ENCODE assay signal across 16 cellular contexts in genomic region chr3:128468285-128468790, GRCh38. TPM values are rescaled to one million over a fixed set of nuclear protein-coding genes. Genes with fewer than 3 reads are reported as not detected.
DNase-seq lines count a peak whose midpoint lies in the region; ATAC-seq and TF ChIP-seq lines count a peak whose summit lies in the region.
"Had no signal": no experiment of that assay in that cellular context is flagged by ENCODE, and none has a peak within 500 bp of the region (broad histone marks: within the 10 kb centered on the region; RNA-seq: fewer than 3 reads in every experiment).

No MANE protein-coding gene starts in this region.

- no peak overlapping the region for H3K27ac Mint-ChIP-seq in HFFc6

- dilution Hi-C loops in IMR-90 (cut with HindIII; ENCODE audit: low sequenced_read_pairs, unreplicated experiment), result no loop called here

- ATAC-seq in IMR-90 (ENCODE audit: low read depth) (no peak), SK-N-SH treated with all-trans-retinoic acid at 6 μM for 48 hours (peak; percentile 34; the same call in 1 of the 3 replicates), GM19467 (IDR thresholded peaks at IDR 0.05; ENCODE audit: unreplicated experiment) (no peak)

- peaks cover 8% of the 10 kb centered on the region for H3K9me3 ChIP-seq in IMR-90 (ENCODE audit: control insufficient read depth, insufficient read depth, low read length)
- H3K9me3 ChIP-seq in testis, result no peaks in the 10 kb centered on the region

- H2BK15ac ChIP-seq in IMR-90 (ENCODE audit: low read depth, low read length) (no peak overlapping the region), mesendoderm (replicated peaks; ENCODE audit: low read depth) (no peak overlapping the region)

- H3K27ac ChIP-seq in IMR-90 (ENCODE audit: insufficient read depth, low read length) (no peak overlapping the region), mesendoderm (ENCODE audit: low read depth, low read length) (no peak overlapping the region), testis (no peak overlapping the region)
- H3K27ac ChIP-seq: GM23248, HL-60 had no signal

- no TSS peak for BruUV-seq in IMR-90 (replicated peaks; lab: Mats Ljungman, UMichigan)

- no peaks in the 10 kb centered on the region for H3K79me1 ChIP-seq in IMR-90 (ENCODE audit: low read depth in 1 of 2, low read length in 2 of 2)
- H3K79me1 ChIP-seq in mesendoderm (ENCODE audit: low read length), result no peaks in the 10 kb centered on the region

- no peak overlapping the region for H3K4ac ChIP-seq in IMR-90 (ENCODE audit: low read depth, low read length)
- H3K4ac ChIP-seq in mesendoderm (ENCODE audit: low read depth, low read length), result no peak overlapping the region

- no peak overlapping the region for H3K4me2 ChIP-seq in IMR-90 (ENCODE audit: low read depth, low read length)
- H3K4me2 ChIP-seq in mesendoderm (ENCODE audit: low read length), result no peak overlapping the region

- no peaks in the 10 kb centered on the region for H3K4me1 ChIP-seq in IMR-90 (ENCODE audit: control insufficient read depth, insufficient read depth, low read length)
- peaks cover 2% of the 10 kb centered on the region for H3K4me1 ChIP-seq in mesendoderm (ENCODE audit: control insufficient read depth, low read depth, low read length)
- H3K4me1 ChIP-seq in testis, result no peaks in the 10 kb centered on the region

- intact Hi-C loops in IMR-90 (cut with micrococcal nuclease) (no loop called here), testis (cut with DNase I; ENCODE audit: low total_unique reads) (no loop called here)

- POLR2A ChIA-PET in IMR-90 (lab: Charles Lee; ENCODE audit: unreplicated experiment), result no interaction called here

- no peaks in the 10 kb centered on the region for H3K36me3 ChIP-seq in IMR-90 (ENCODE audit: control insufficient read depth, insufficient read depth, low read length)
- H3K36me3 ChIP-seq in mesendoderm (ENCODE audit: control insufficient read depth, insufficient read depth, low read length), result no peaks in the 10 kb centered on the region
- no peaks in the 10 kb centered on the region for H3K36me3 ChIP-seq in testis (ENCODE audit: low read depth, missing control alignments)

- TF ChIP-seq POLR2A in IMR-90 (IDR thresholded peaks at IDR 0.05; ENCODE audit: low read depth, low read length) (no peak), testis (IDR thresholded peaks at IDR 0.05) (no peak)

- H2BK120ac ChIP-seq in IMR-90 (ENCODE audit: low read depth, low read length) (no peak overlapping the region), mesendoderm (ENCODE audit: low read depth, low read length) (no peak overlapping the region)

- no peak overlapping the region for H4K91ac ChIP-seq in IMR-90 (ENCODE audit: insufficient read depth, low read depth, low read length)

- no peaks in the 10 kb centered on the region for H3K4me1 Mint-ChIP-seq in HFFc6 (ENCODE audit: low read depth)

- TF ChIP-seq CTCF in IMR-90 (conservative IDR thresholded peaks at IDR 0.05; ENCODE audit: low read depth, low read length) (no peak), testis (IDR thresholded peaks at IDR 0.05) (no peak), HFFc6 (IDR thresholded peaks at IDR 0.05) (no peak)

- H4K8ac ChIP-seq in IMR-90 (ENCODE audit: low read depth in 2 of 2, low read length in 2 of 2) (no peak overlapping the region), mesendoderm (ENCODE audit: low read depth, low read length) (no peak overlapping the region)

- H4K5ac ChIP-seq in IMR-90 (ENCODE audit: low read depth, low read length), result no peak overlapping the region
- H4K5ac ChIP-seq in mesendoderm (ENCODE audit: low read length), result no peak overlapping the region

- peak overlapping the region; percentile 32 for H2AFZ ChIP-seq in IMR-90 (replicated peaks; ENCODE audit: low read length, poor library complexity)
- H2AFZ ChIP-seq: GM23248 had no signal

- no peak overlapping the region for H2BK20ac ChIP-seq in IMR-90 (ENCODE audit: low read depth, low read length)

- H3K56ac ChIP-seq in IMR-90 (ENCODE audit: extremely low read depth, insufficient read depth, low read length) (no peak overlapping the region), mesendoderm (ENCODE audit: low read length) (no peak overlapping the region)

- WGBS in IMR-90 (ENCODE audit: extremely low coverage in 2 of 2, insufficient read length in 1 of 2), 2 experiments, result 58% methylated on average over 4 of the region's 17 CpGs; no CpG with 5 or more reads in 1 of the 2 experiments
- no CpG with 5 or more reads among the region's 17 CpGs for WGBS in mesendoderm (ENCODE audit: extremely low coverage, insufficient coverage, low lambda C conversion rate)
- WGBS in testis, 2 donors, result 88 to 93% methylated on average over 11 to 17 of the region's 17 CpGs

- H3K9me3 Mint-ChIP-seq in HFFc6, result peaks cover 5% of the 10 kb centered on the region; the same call in 1 of the 2 replicates
- H3K9me3 Mint-ChIP-seq: CD4-positive, alpha-beta memory T cell had no signal

- H3K14ac ChIP-seq in IMR-90 (replicated peaks; ENCODE audit: low read depth, low read length), result no peak overlapping the region

- no peak overlapping the region for H3K23ac ChIP-seq in IMR-90 (ENCODE audit: low read depth, low read length)
- H3K23ac ChIP-seq in mesendoderm (ENCODE audit: low read length), result no peak overlapping the region

- TF ChIP-seq RAD21 in IMR-90 (IDR thresholded peaks at IDR 0.05; ENCODE audit: low read length), result no peak

- CTCF ChIA-PET in IMR-90 (lab: Yijun Ruan, JAX), result no interaction called here

- peaks cover 42% of the 10 kb centered on the region for H3K27me3 Mint-ChIP-seq in HFFc6 (ENCODE audit: insufficient read depth)

- peaks cover 8% of the 10 kb centered on the region for H3K9me1 ChIP-seq in IMR-90 (ENCODE audit: insufficient read depth, low read length)

- in situ Hi-C loops in IMR-90 (cut with MboI; ENCODE audit: low sequenced_read_pairs), result no loop called here

- H2AK5ac ChIP-seq in IMR-90 (ENCODE audit: low read depth, low read length) (no peak overlapping the region), mesendoderm (ENCODE audit: low read length) (no peak overlapping the region)

- H2AK9ac ChIP-seq in IMR-90 (replicated peaks; ENCODE audit: low read depth, low read length, poor library complexity), result no peak overlapping the region

- H3K9ac ChIP-seq in IMR-90 (ENCODE audit: low read depth, low read length), result no peak overlapping the region
- no peak overlapping the region for H3K9ac ChIP-seq in mesendoderm (ENCODE audit: low read length)
- H3K9ac ChIP-seq: GM23248 had no signal

- H4K20me1 ChIP-seq in IMR-90 (ENCODE audit: insufficient read depth, low read length), result no peaks in the 10 kb centered on the region

- H3K18ac ChIP-seq in IMR-90 (ENCODE audit: low read depth, low read length) (no peak overlapping the region), mesendoderm (ENCODE audit: low read length) (no peak overlapping the region)

- H2BK5ac ChIP-seq in IMR-90 (ENCODE audit: low read depth, low read length, poor library complexity, severe bottlenecking) (no peak overlapping the region), mesendoderm (ENCODE audit: low read length) (no peak overlapping the region)

- peaks cover 86% of the 10 kb centered on the region for H3K27me3 ChIP-seq in IMR-90 (ENCODE audit: control insufficient read depth, insufficient read depth, low read length)
- H3K27me3 ChIP-seq in mesendoderm (ENCODE audit: insufficient read depth, low read length, poor library complexity), result peaks cover 10% of the 10 kb centered on the region
- H3K27me3 ChIP-seq in testis, result no peaks in the 10 kb centered on the region

- peak; percentile 58 for DNase-seq in D341Med (ENCODE audit: low spot score)
- no peak for DNase-seq in IMR-90
- peak; percentile 59 for DNase-seq in mesendoderm
- no peak for DNase-seq in testis
- DNase-seq in stimulated activated naive CD4-positive, alpha-beta T cell treated with Interleukin-2 at 50 U/mL for 16 hours (lab: John Stamatoyannopoulos, UW), result no peak
- no peak for DNase-seq in HFFc6
- DNase-seq: ACHN; C1 segment of cervical spinal cord; CD4-positive, alpha-beta memory T cell; GF-D8; GM23248; KG1 had no signal

- H3K36me3 Mint-ChIP-seq in HFFc6 (ENCODE audit: low read depth), result 0 out of 2 replicates have a peak, but pooled peaks cover 4% of the 10 kb centered on the region
- H3K36me3 Mint-ChIP-seq: CD4-positive, alpha-beta memory T cell had no signal

- no peaks in the 10 kb centered on the region for H3K79me2 ChIP-seq in mesendoderm (ENCODE audit: control insufficient read depth, insufficient read depth, low read length)

- H3K4me3 ChIP-seq in IMR-90 (ENCODE audit: insufficient read depth, low read depth, low read length), result no peak overlapping the region
- no peak overlapping the region for H3K4me3 ChIP-seq in mesendoderm (ENCODE audit: low read length)
- H3K4me3 ChIP-seq in testis, result no peak overlapping the region
- H3K4me3 ChIP-seq: GM23248 had no signal

- H3K4me3 Mint-ChIP-seq in HFFc6, result no peak overlapping the region
- H3K4me3 Mint-ChIP-seq: CD4-positive, alpha-beta memory T cell had no signal

TF ChIP-seq in IMR-90, 13 proteins besides CTCF, POLR2A, EP300 and RAD21 (continues in another document):
- TF ChIP-seq RCOR1 (IDR thresholded peaks at IDR 0.05; ENCODE audit: insufficient replicate concordance, low read length), result no peak
- no peak for TF ChIP-seq SMC3 (IDR thresholded peaks at IDR 0.05; ENCODE audit: low read depth, low read length)
- no peak for TF ChIP-seq FOS (IDR thresholded peaks at IDR 0.05; ENCODE audit: low read depth, low read length)
- TF ChIP-seq CEBPB (IDR thresholded peaks at IDR 0.05; ENCODE audit: low read depth, low read length), result no peak

TF ChIP-seq in SK-N-SH treated with all-trans-retinoic acid at 6 μM for 48 hours, 23 proteins besides CTCF, POLR2A, EP300 and RAD21 (continues in another document):
- TF ChIP-seq ZNF70 (CRISPR knock-in tag; IDR thresholded peaks at IDR 0.05) (no peak), BACH2 (CRISPR knock-in tag; IDR thresholded peaks at IDR 0.05; ENCODE audit: borderline replicate concordance) (no peak)

RNA-seq across cellular contexts. Expression of gene DNAJB8, which starts 1.6 kb away (rescaled TPM):
- total RNA-seq in IMR-90 (2012; rRNA removed), result not detected in 2 replicates
- polyA plus RNA-seq in IMR-90 (2012; rRNA removed), result not detected in 2 replicates
- polyA plus RNA-seq in IMR-90 (2012; cell fraction: cytosol; rRNA removed), result not detected in 2 replicates
- not detected in 2 replicates for polyA plus RNA-seq in IMR-90 (2012; cell fraction: nucleus; rRNA removed; ENCODE audit: low replicate concordance)
- not detected for polyA plus RNA-seq in mesendoderm (2013, experiment 1 of 2)
- not detected for polyA plus RNA-seq in mesendoderm (2013, experiment 2 of 2)
- total RNA-seq in testis, result 10 to 100 TPM; 18.3 to 46.0 TPM
- polyA plus RNA-seq in testis (ENCODE audit: insufficient read depth, low read depth, low replicate concordance), result 75.0 TPM
- not detected for total RNA-seq in HFFc6 (2021; fragmentation: NEBNext Ultra II Directional; extraction: Animal tissue kit (Norgen Biotek cat#: 25700))
- total RNA-seq: A172; CD4-positive, alpha-beta memory T cell; GM23248 had no signal
- polyA plus RNA-seq: CD4-positive, alpha-beta memory T cell; GM23248 had no signal

RNA-seq across cellular contexts. Expression of gene GATA2, which starts 24.7 kb away (rescaled TPM):
- 2.2 and 2.8 TPM in 2 replicates for total RNA-seq in IMR-90 (2012; rRNA removed)
- polyA plus RNA-seq in IMR-90 (2012; rRNA removed), result 13.5 and 15.0 TPM in 2 replicates
- polyA plus RNA-seq in IMR-90 (2012; cell fraction: cytosol; rRNA removed), result 10.9 and 15.4 TPM in 2 replicates
- 12.3 and 24.3 TPM in 2 replicates for polyA plus RNA-seq in IMR-90 (2012; cell fraction: nucleus; rRNA removed; ENCODE audit: low replicate concordance)
- polyA plus RNA-seq in mesendoderm (2013, experiment 1 of 2), result 0.80 TPM
- polyA plus RNA-seq in mesendoderm (2013, experiment 2 of 2), result 0.69 TPM
- total RNA-seq in testis, result 10 to 100 TPM; 11.9 to 13.5 TPM
- 6.6 TPM for polyA plus RNA-seq in testis (ENCODE audit: insufficient read depth, low read depth, low replicate concordance)
- total RNA-seq in HFFc6 (2021; fragmentation: NEBNext Ultra II Directional; extraction: Animal tissue kit (Norgen Biotek cat#: 25700)), result 10 to 100 TPM; 71.0 to 97.5 (median 79.6) TPM
- total RNA-seq: CD4-positive, alpha-beta memory T cell had no signal
- polyA plus RNA-seq: CD4-positive, alpha-beta memory T cell had no signal

Comparison
In these comparisons a context has a peak if more than half of its experiments do, and no peak if none do; other contexts are left out.
1. DNase-seq: peak in D341Med (single experiment) and mesendoderm (single experiment); none in IMR-90 (single experiment), testis (single experiment), stimulated activated naive CD4-positive, alpha-beta T cell treated with Interleukin-2 at 50 U/mL for 16 hours (single experiment) and HFFc6 (single experiment).
2. RNA of gene DNAJB8, which starts 1.6 kb away (total RNA-seq): 18.3 to 46.0 TPM in testis; not detected in IMR-90 and not detected in HFFc6; every median in the first group is over 10 times any median in the second.
3. RNA of gene GATA2, which starts 24.7 kb away (total RNA-seq): 71.0 to 97.5 TPM in HFFc6; 11.9 to 13.5 TPM in testis and 2.2 to 2.8 TPM in IMR-90; every median in the first group is over 4 times any median in the second.